ENCODE assay signal across 8 cellular contexts in genomic region chr12:132188451-132189298, GRCh38. TPM values are rescaled to one million over a fixed set of nuclear protein-coding genes. Genes with fewer than 3 reads are reported as not detected.
DNase-seq lines count a peak whose midpoint lies in the region; ATAC-seq and TF ChIP-seq lines count a peak whose summit lies in the region.

No MANE protein-coding gene starts in this region.

- peaks cover 14 to 21% (median 20%) of the 10 kb centered on the region in 3 donors for H3K4me1 Mint-ChIP-seq in naive B cell

- H3K36me3 Mint-ChIP-seq in naive B cell: peaks cover 0 to 13% of the 10 kb centered on the region in 2 donors

- peaks cover 21% of the 10 kb centered on the region for H3K4me1 ChIP-seq in Karpas-422 (ENCODE audit: low read length)

- peak overlapping the region; percentile 88 for H3K4me2 ChIP-seq in Karpas-422 (ENCODE audit: low read depth, low read length, poor library complexity, severe bottlenecking)

- H3K9me3 ChIP-seq in Karpas-422 (ENCODE audit: low read length): peaks cover 4% of the 10 kb centered on the region; the same call in 1 of the 2 replicates

- no peak for TF ChIP-seq CTCF in choroid plexus epithelial cell (conservative IDR thresholded peaks at IDR 0.05; ENCODE audit: low read depth, low read length)

- H3K9me3 Mint-ChIP-seq in naive B cell: peaks cover 1 to 16% (median 13%) of the 10 kb centered on the region in 7 donors

- ATAC-seq in naive B cell (ENCODE audit: low read depth in 2 of 2) (no peak), HG03280 (IDR thresholded peaks at IDR 0.05; ENCODE audit: unreplicated experiment) (no peak)

- H3K4me3 ChIP-seq in Karpas-422 (ENCODE audit: low read length) (peak overlapping the region; percentile 61; the same call in 1 of the 2 replicates), choroid plexus epithelial cell (ENCODE audit: low read depth, low read length) (peak overlapping the region; percentile 59)

- H4K20me1 ChIP-seq in Karpas-422 (ENCODE audit: insufficient read depth, low read depth, low read length): no peaks in the 10 kb centered on the region

- no peaks in the 10 kb centered on the region for H3K9me2 ChIP-seq in Karpas-422 (replicated peaks; ENCODE audit: insufficient read depth, low read length)

- H3K9ac ChIP-seq in Karpas-422 (ENCODE audit: low read length): peak overlapping the region; percentile 55

- H3K36me3 ChIP-seq in Karpas-422 (ENCODE audit: insufficient read depth, low read length): no peaks in the 10 kb centered on the region

- H3K79me2 ChIP-seq in Karpas-422 (ENCODE audit: low read length): no peaks in the 10 kb centered on the region

- peak overlapping the region in 3 of 6 donors; percentile 75 to 86 (median 77) for H3K27ac Mint-ChIP-seq in naive B cell

- no peak overlapping the region for H3K27ac ChIP-seq in Karpas-422 (ENCODE audit: low read length)

- peak overlapping the region; percentile 33; the same call in 1 of the 2 replicates for H2AFZ ChIP-seq in Karpas-422 (ENCODE audit: low read length)

- peaks cover 4 to 16% (median 5%) of the 10 kb centered on the region in 3 donors for H3K27me3 Mint-ChIP-seq in naive B cell

- no peaks in the 10 kb centered on the region for H3K27me3 ChIP-seq in Karpas-422 (ENCODE audit: low read length)

- H3K4me3 Mint-ChIP-seq in naive B cell: peak overlapping the region; percentile 84 to 93 (median 88)

- DNase-seq in AG08395 (ENCODE audit: low spot score): peak; percentile 13
- no peak for DNase-seq in Karpas-422
- no peak for DNase-seq in choroid plexus epithelial cell (ENCODE audit: low read depth)
- DNase-seq in naive B cell: no peak
- no peak for DNase-seq in NCI-H2227 (lab: John Stamatoyannopoulos, UW; ENCODE audit: unreplicated experiment)
- DNase-seq in DMS153 treated with DMSO at 0.1 percent for 48 hours (lab: John Stamatoyannopoulos, UW; ENCODE audit: unreplicated experiment): no peak
- no peak for DNase-seq in COLO829 (ENCODE audit: low spot score)

RNA-seq across cellular contexts. Expression of gene NOC4L, which starts 44.4 kb away (rescaled TPM):
- total RNA-seq in Karpas-422 (2014; rRNA removed; shearing (Covaris generic); ENCODE audit: low replicate concordance): 10.4 and 20.5 TPM in 2 replicates
- polyA plus RNA-seq in naive B cell (ENCODE audit: low read depth in 6 of 6): 10 to 100 TPM; 19.1 to 26.4 (median 24.1) TPM

RNA-seq across cellular contexts. Expression of gene DDX51, which starts 44.6 kb away (rescaled TPM):
- 6.4 and 14.9 TPM in 2 replicates for total RNA-seq in Karpas-422 (2014; rRNA removed; shearing (Covaris generic); ENCODE audit: low replicate concordance)
- 10 to 100 TPM in 1 of 6 donors, 1 to 10 TPM in 4, not detected in 1; 7.1 to 14.9 (median 7.6) TPM for polyA plus RNA-seq in naive B cell (ENCODE audit: low read depth in 6 of 6)
